Comparison of ENCODE assay signal across 12 cellular contexts in the genomic region with DNA sequence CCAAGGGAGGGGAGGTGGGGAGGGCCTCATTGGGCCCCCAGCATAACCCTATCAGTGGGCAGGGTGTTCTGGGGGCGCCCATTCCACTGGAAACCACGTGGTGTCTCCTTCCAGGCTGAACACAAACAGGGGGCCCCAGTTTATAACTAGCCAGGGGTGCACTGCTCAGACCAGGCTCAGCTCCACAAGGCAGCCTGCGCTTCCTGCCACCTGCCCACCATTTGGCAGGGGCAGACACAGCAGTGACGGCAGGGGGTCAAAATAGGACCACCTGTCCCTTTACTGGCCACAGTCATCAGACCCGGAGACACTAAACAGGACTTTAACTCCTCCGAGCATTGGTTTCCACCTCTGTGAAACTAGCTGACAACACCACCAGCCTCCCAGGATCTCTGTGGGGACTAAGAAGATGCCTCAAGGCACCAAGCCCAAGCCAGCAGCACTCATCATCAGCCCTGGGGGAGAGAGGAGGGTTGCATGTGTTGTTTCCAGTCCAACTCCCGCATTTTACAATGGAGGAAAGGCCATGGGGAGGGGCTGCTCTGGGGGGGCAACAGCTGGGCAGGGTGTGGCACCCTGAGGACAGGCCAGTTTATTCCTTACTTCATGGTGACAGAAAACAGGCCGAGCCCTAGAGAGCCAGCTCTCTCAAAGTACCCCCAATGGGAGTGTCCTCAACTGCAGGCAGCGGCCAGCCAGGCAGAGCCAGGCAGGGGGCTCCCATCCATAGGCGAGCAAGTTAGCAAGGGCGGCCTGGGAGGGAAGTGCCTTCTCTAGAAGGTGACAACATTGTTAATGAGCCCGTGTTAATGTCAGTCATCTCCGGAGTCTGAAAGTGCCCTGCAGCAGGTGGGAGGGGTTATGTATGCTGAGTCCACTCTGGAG.
DNase-seq lines count a peak whose midpoint lies in the region; ATAC-seq, FAIRE-seq and TF ChIP-seq lines count a peak whose summit lies in the region.
"Had no signal": no experiment of that assay in that cellular context is flagged by ENCODE, and none has a peak within 500 bp of the region (broad histone marks: within the 10 kb centered on the region; RNA-seq: fewer than 3 reads in every experiment).

No MANE protein-coding gene starts in this region.

- ATAC-seq in activated B cell treated with CpG ODN at 0.5 μM for 24 hours (ENCODE audit: low read depth) (no peak), HepG2 (no peak), HG02938 (IDR thresholded peaks at IDR 0.05; ENCODE audit: unreplicated experiment) (no peak), GM21367 (IDR thresholded peaks at IDR 0.05; ENCODE audit: unreplicated experiment) (no peak), T-helper 17 cell (no peak)

- in situ Hi-C loops in GM23248 (cut with MboI) = no loop called here
- in situ Hi-C loops in HepG2 (cut with HindIII; ENCODE audit: extremely low pct_ligation_motif_present, low pct_unique_long_range_greater_than_20kb) = no loop called here

- no peaks in the 10 kb centered on the region for H3K9me2 ChIP-seq in GM23248 (ENCODE audit: insufficient read depth)

- H3K4me1 Mint-ChIP-seq in activated B cell treated with CpG ODN at 0.5 μM for 24 hours = peaks cover 18% of the 10 kb centered on the region
- no peaks in the 10 kb centered on the region for H3K4me1 Mint-ChIP-seq in T-helper 17 cell

- no peak for TF ChIP-seq CTCF in activated B cell treated with CpG ODN at 0.5 μM for 24 hours (IDR thresholded peaks at IDR 0.05)
- no peak for TF ChIP-seq CTCF in HepG2 (CRISPR knock-in tag; IDR thresholded peaks at IDR 0.05)
- TF ChIP-seq CTCF in spleen (IDR thresholded peaks at IDR 0.05 in 8 of 11, conservative IDR thresholded peaks at IDR 0.05 in 3 of 11) = no peak

- H3K79me2 ChIP-seq in GM23248 (ENCODE audit: insufficient read depth) = peaks cover 39% of the 10 kb centered on the region; the same call in 1 of the 2 replicates
- peaks cover 88% of the 10 kb centered on the region for H3K79me2 ChIP-seq in HepG2 (ENCODE audit: insufficient read depth, low read length)

- peaks cover 60% of the 10 kb centered on the region for H3F3A ChIP-seq in GM23248 (ENCODE audit: insufficient read depth)

- H3K27ac ChIP-seq in GM23248 (peak overlapping the region; percentile 87), HepG2 (ENCODE audit: extremely low read length, insufficient read depth, low read length) (no peak overlapping the region), spleen (peak overlapping the region; percentile 30 to 86 (median 78))

- H3K36me3 ChIP-seq in GM23248 (ENCODE audit: low read depth) (no peaks in the 10 kb centered on the region), HepG2 (replicated peaks in 1 of 2; ENCODE audit: control insufficient read depth in 1 of 2, insufficient read depth in 2 of 2, low read length in 2 of 2) (peaks cover 17 to 42% of the 10 kb centered on the region in 2 experiments; a peak in 4 of 5 replicates), spleen (peaks cover 0 to 10% (median 0%) of the 10 kb centered on the region in 6 donors)

- H3K4me3 ChIP-seq in GM23248 = peak overlapping the region; percentile 60
- no peak overlapping the region for H3K4me3 ChIP-seq in HepG2 (replicated peaks in 1 of 3; ENCODE audit: insufficient read depth in 1 of 3, low read depth in 2 of 3, low read length in 3 of 3)
- H3K4me3 ChIP-seq in spleen = no peak overlapping the region

- H2AFZ ChIP-seq in GM23248 = no peak overlapping the region
- no peak overlapping the region for H2AFZ ChIP-seq in HepG2 (ENCODE audit: low read length)

- no peak for FAIRE-seq in HepG2 (lab: Jason Lieb, UNC)
- FAIRE-seq: TTC549 had no signal

- H4K20me1 ChIP-seq in GM23248 (ENCODE audit: insufficient read depth) (no peaks in the 10 kb centered on the region), HepG2 (ENCODE audit: insufficient read depth, low read length) (peaks cover 68% of the 10 kb centered on the region)

- WGBS in GM23248 (ENCODE audit: low coverage in 1 of 2, low lambda C conversion rate in 2 of 2, missing lambda C conversion rate in 2 of 2), 2 experiments = 42 to 53% methylated on average over 13 of the region's 13 CpGs
- 90% methylated on average over 5 of the region's 13 CpGs for WGBS in HepG2 (ENCODE audit: low lambda C conversion rate)
- WGBS in spleen, 5 donors = 61 to 73% (median 69%) methylated on average over 12 to 13 of the region's 13 CpGs

- H3K4me2 ChIP-seq in GM23248 (ENCODE audit: unreplicated experiment) (peak overlapping the region; percentile 58), HepG2 (ENCODE audit: low read depth, low read length) (no peak overlapping the region)

- no TSS peak for BruUV-seq in HepG2 (replicated peaks; lab: Mats Ljungman, UMichigan)

- H3K27me3 ChIP-seq in GM23248 (replicated peaks; ENCODE audit: insufficient read depth) = no peaks in the 10 kb centered on the region
- no peaks in the 10 kb centered on the region for H3K27me3 ChIP-seq in HepG2 (ENCODE audit: control insufficient read depth in 1 of 2, insufficient read depth in 2 of 2, low read length in 2 of 2)
- H3K27me3 ChIP-seq in spleen (replicated peaks in 1 of 7) = no peaks in the 10 kb centered on the region

- TF ChIP-seq POLR2A in HepG2 (IDR thresholded peaks at IDR 0.05; ENCODE audit: insufficient read depth in 1 of 2, low read depth in 2 of 2, low read length in 2 of 2) = no peak
- TF ChIP-seq POLR2A in spleen (IDR thresholded peaks at IDR 0.05) = no peak

- H3K9me3 ChIP-seq in GM23248 (ENCODE audit: low read depth) = no peaks in the 10 kb centered on the region
- H3K9me3 ChIP-seq in HepG2 (ENCODE audit: low read length) = no peaks in the 10 kb centered on the region
- no peaks in the 10 kb centered on the region for H3K9me3 ChIP-seq in spleen
- H3K9me3 ChIP-seq in T-helper 17 cell (ENCODE audit: control insufficient read depth, low read length, poor library complexity, severe bottlenecking) = no peaks in the 10 kb centered on the region

- H3K27ac Mint-ChIP-seq in activated B cell treated with CpG ODN at 0.5 μM for 24 hours = peak overlapping the region; percentile 59
- H3K27ac Mint-ChIP-seq in T-helper 17 cell = no peak overlapping the region

- H3K4me3 Mint-ChIP-seq in activated B cell treated with CpG ODN at 0.5 μM for 24 hours = no peak overlapping the region
- H3K4me3 Mint-ChIP-seq in T-helper 17 cell = no peak overlapping the region

- intact Hi-C loops in activated B cell treated with CpG ODN at 0.5 μM for 24 hours (cut with micrococcal nuclease) = no loop called here
- intact Hi-C loops in HepG2 (cut with micrococcal nuclease; ENCODE audit: unreplicated experiment) = no loop called here
- intact Hi-C loops in spleen (cut with DNase I; ENCODE audit: low total_unique reads) = loop anchor here (10.0 kb wide), 1 partner anchor 120 kb away; no protein-coding TSS in a partner anchor

- H3K27me3 Mint-ChIP-seq in activated B cell treated with CpG ODN at 0.5 μM for 24 hours (no peaks in the 10 kb centered on the region), T-helper 17 cell (peaks cover 4% of the 10 kb centered on the region)
- H3K27me3 Mint-ChIP-seq: IgD-negative memory B cell had no signal

- H3K9ac ChIP-seq in GM23248 (peak overlapping the region; percentile 79), HepG2 (ENCODE audit: insufficient read depth, low read depth, low read length) (no peak overlapping the region)

- POLR2A ChIA-PET in activated B cell treated with CpG ODN at 0.5 μM for 24 hours (lab: Charles Lee) = no interaction called here
- POLR2A ChIA-PET in HepG2 (lab: Yijun Ruan, JAX) = interaction anchor here (1.0 to 2.1 kb wide), 2 partner anchors 16 to 21 kb away, joined by 4 to 5 read pairs; no protein-coding TSS in a partner anchor

- CTCF ChIA-PET in activated B cell treated with CpG ODN at 0.5 μM for 24 hours (lab: Charles Lee) (no interaction called here), HepG2 (lab: Yijun Ruan, JAX; ENCODE audit: low intra/inter-chr PET ratio, low total read pairs) (no interaction called here)

- no peaks in the 10 kb centered on the region for H3K9me3 Mint-ChIP-seq in activated B cell treated with CpG ODN at 0.5 μM for 24 hours
- H3K9me3 Mint-ChIP-seq: IgD-negative memory B cell had no signal

- TF ChIP-seq RAD21 in HepG2 (CRISPR knock-in tag; IDR thresholded peaks at IDR 0.05) = no peak

- no peak for TF ChIP-seq EP300 in HepG2 (IDR thresholded peaks at IDR 0.05; ENCODE audit: low read depth in 2 of 2, low read length in 2 of 2)
- TF ChIP-seq EP300 in HepG2 (CRISPR knock-in tag; IDR thresholded peaks at IDR 0.05; ENCODE audit: borderline replicate concordance) = no peak

- H3K36me3 Mint-ChIP-seq in activated B cell treated with CpG ODN at 0.5 μM for 24 hours (ENCODE audit: low read depth) = peaks cover under 1% of the 10 kb centered on the region
- H3K36me3 Mint-ChIP-seq in T-helper 17 cell (ENCODE audit: low read depth) = no peaks in the 10 kb centered on the region
- H3K36me3 Mint-ChIP-seq: IgD-negative memory B cell had no signal

- H3K4me1 ChIP-seq in GM23248 (ENCODE audit: insufficient read depth) = peaks cover 76% of the 10 kb centered on the region
- H3K4me1 ChIP-seq in HepG2 (ENCODE audit: insufficient read depth, low read length) = peaks cover 32% of the 10 kb centered on the region
- H3K4me1 ChIP-seq in spleen = peaks cover 24 to 68% (median 48%) of the 10 kb centered on the region in 6 donors

- DNase-seq in GM23248 = peak; percentile 67
- DNase-seq in activated B cell treated with CpG ODN at 0.5 μM for 24 hours = no peak
- DNase-seq in HepG2 (ENCODE audit: low spot score) = no peak
- DNase-seq in spleen = no peak
- no peak for DNase-seq in amygdala (lab: John Stamatoyannopoulos, UW)
- DNase-seq in T-helper 17 cell = no peak
- DNase-seq: activated naive CD4-positive, alpha-beta T cell treated with Interleukin-2 at 50 U/mL for 16 hours; mesendoderm had no signal

TF ChIP-seq in HepG2, 621 proteins besides CTCF, POLR2A, EP300 and RAD21 (continues in another document):
- no peak for TF ChIP-seq ZNF512B (CRISPR knock-in tag; IDR thresholded peaks at IDR 0.05; ENCODE audit: borderline replicate concordance)
- no peak for TF ChIP-seq ZNF430 (CRISPR knock-in tag; IDR thresholded peaks at IDR 0.05)
